ENCODE assay signal across 8 cellular contexts in genomic region chr19:13764101-13764807, GRCh38. TPM values are rescaled to one million over a fixed set of nuclear protein-coding genes. Genes with fewer than 3 reads are reported as not detected.
A peak's percentile ranks its signal among the peaks of the same experiment; 100 is the strongest.
DNase-seq lines count a peak whose midpoint lies in the region; ATAC-seq lines count a peak whose summit lies in the region.

Gene MRI1 (plus strand): TSS chr19:13764522. CDS start chr19:13764589, 67 bp downstream.

- H2BK5ac ChIP-seq in mesenchymal stem cell (ENCODE audit: low read depth, low read length, poor library complexity, severe bottlenecking) = no peak within 1 kb of the TSS

- H3K9ac ChIP-seq in endocrine pancreas (ENCODE audit: control insufficient read depth, insufficient read depth, low read length) (peak within 1 kb of the TSS; percentile 82), mesenchymal stem cell (ENCODE audit: low read length) (peak within 1 kb of the TSS; percentile 88)

- H3K79me1 ChIP-seq in mesenchymal stem cell (replicated peaks; ENCODE audit: low read length, poor library complexity, severe bottlenecking) = peaks cover 18% of the 10 kb centered on the region

- peak within 1 kb of the TSS; percentile 98 for H4K8ac ChIP-seq in mesenchymal stem cell (ENCODE audit: low read length)

- H4K91ac ChIP-seq in mesenchymal stem cell (ENCODE audit: low read length) = no peak within 1 kb of the TSS

- peak within 1 kb of the TSS; percentile 76 for H3K4me2 ChIP-seq in mesenchymal stem cell (ENCODE audit: low read length, poor library complexity, severe bottlenecking)

- H3K4ac ChIP-seq in mesenchymal stem cell (ENCODE audit: low read depth in 1 of 2, low read length in 2 of 2) = peak within 1 kb of the TSS; percentile 54 to 79

- H3K4me3 ChIP-seq in endocrine pancreas (ENCODE audit: control insufficient read depth, insufficient read depth, low read length) (peak within 1 kb of the TSS; percentile 2), mesenchymal stem cell (ENCODE audit: insufficient read depth in 1 of 2, low read depth in 1 of 2, low read length in 2 of 2) (peak within 1 kb of the TSS; percentile 88 to 92)

- DNase-seq in DMS53 treated with DMSO at 0.1 percent for 48 hours (lab: John Stamatoyannopoulos, UW; ENCODE audit: unreplicated experiment) (peak; percentile 7), NCI-H82 treated with DMSO at 0.1 percent for 48 hours (lab: John Stamatoyannopoulos, UW; ENCODE audit: unreplicated experiment) (peak; percentile 70), mesenchymal stem cell (peak; percentile 75)
- DNase-seq in activated CD8-positive, alpha-beta memory T cell treated with anti-CD3 and anti-CD28 coated beads for 4 hours (ENCODE audit: low read depth in 2 of 2) = peak; percentile 29 to 53
- peak; percentile 22 for DNase-seq in stimulated activated CD8-positive, alpha-beta memory T cell treated with anti-CD3 and anti-CD28 coated beads, Interleukin-15, amount 100 ng/mL, for 1 hour (ENCODE audit: low read depth)

- peak within 1 kb of the TSS; percentile 16 for H3K27ac ChIP-seq in mesenchymal stem cell (ENCODE audit: low read length, poor library complexity, severe bottlenecking)

- H2AK5ac ChIP-seq in mesenchymal stem cell (ENCODE audit: low read length, severe bottlenecking) = peak within 1 kb of the TSS; percentile 83

- H3K9me3 ChIP-seq in endocrine pancreas (ENCODE audit: control insufficient read depth, low read length) = no peaks in the 10 kb centered on the region
- H3K9me3 ChIP-seq in mesenchymal stem cell (ENCODE audit: control insufficient read depth, low read length) = no peaks in the 10 kb centered on the region

- H2BK120ac ChIP-seq in mesenchymal stem cell (ENCODE audit: low read depth, low read length) = no peak within 1 kb of the TSS

- H2BK15ac ChIP-seq in mesenchymal stem cell (ENCODE audit: low read depth, poor library complexity, severe bottlenecking) = no peak within 1 kb of the TSS

- peak within 1 kb of the TSS in 1 of 2 experiments; percentile 80 for H3K23ac ChIP-seq in mesenchymal stem cell (ENCODE audit: low read length in 2 of 2)

- peak within 1 kb of the TSS; percentile 2 to 38 for H2BK12ac ChIP-seq in mesenchymal stem cell (ENCODE audit: low read length in 2 of 2)

- ATAC-seq in HG02943 (IDR thresholded peaks at IDR 0.05; ENCODE audit: low read depth, unreplicated experiment) (peak; percentile 65), GM19395 (IDR thresholded peaks at IDR 0.05; ENCODE audit: unreplicated experiment) (no peak)

- H3K36me3 ChIP-seq in endocrine pancreas (ENCODE audit: control insufficient read depth, insufficient read depth, low read length) (no peaks in the 10 kb centered on the region), mesenchymal stem cell (ENCODE audit: control insufficient read depth in 1 of 2, insufficient read depth in 2 of 2, low read depth in 1 of 2, low read length in 2 of 2) (peaks cover 57 to 63% of the 10 kb centered on the region in 2 experiments)

- H3K4me1 ChIP-seq in endocrine pancreas (ENCODE audit: control insufficient read depth, insufficient read depth, low read length) = no peaks in the 10 kb centered on the region
- peaks cover 17% of the 10 kb centered on the region for H3K4me1 ChIP-seq in mesenchymal stem cell (ENCODE audit: control insufficient read depth, insufficient read depth, low read depth, low read length)

- H3K27me3 ChIP-seq in endocrine pancreas (ENCODE audit: control insufficient read depth, insufficient read depth, low read length) (no peaks in the 10 kb centered on the region), mesenchymal stem cell (ENCODE audit: control insufficient read depth in 1 of 2, insufficient read depth in 1 of 2, low read length in 2 of 2) (no peaks in the 10 kb centered on the region)

- H3K18ac ChIP-seq in mesenchymal stem cell (ENCODE audit: low read depth in 1 of 2, low read length in 2 of 2) = peak within 1 kb of the TSS; percentile 78 to 91

- 21% methylated on average over 36 of the region's 67 CpGs for WGBS in mesenchymal stem cell

- H2AFZ ChIP-seq in mesenchymal stem cell (ENCODE audit: low read depth, low read length) = peak within 1 kb of the TSS; percentile 88

- peak within 1 kb of the TSS; percentile 78 to 96 for H3K14ac ChIP-seq in mesenchymal stem cell (ENCODE audit: low read length in 2 of 2)

RNA-seq across cellular contexts. Expression of gene MRI1, which starts in this region (rescaled TPM):
- 26.1 TPM for polyA plus RNA-seq in mesenchymal stem cell (2013, experiment 1 of 2)
- polyA plus RNA-seq in mesenchymal stem cell (2013, experiment 2 of 2) = 24.1 TPM

Comparison
In these comparisons a context has a peak if more than half of its experiments do, and no peak if none do; other contexts are left out.
1. DNase-seq: peak in every context shown above with its lines; median percentile 75 in mesenchymal stem cell; 70 in NCI-H82 treated with DMSO at 0.1 percent for 48 hours; 41 in activated CD8-positive, alpha-beta memory T cell treated with anti-CD3 and anti-CD28 coated beads for 4 hours; 22 in stimulated activated CD8-positive, alpha-beta memory T cell treated with anti-CD3 and anti-CD28 coated beads, Interleukin-15, amount 100 ng/mL, for 1 hour; 7 in DMS53 treated with DMSO at 0.1 percent for 48 hours.